ENCODE assay signal across 9 cellular contexts in the genomic region with DNA sequence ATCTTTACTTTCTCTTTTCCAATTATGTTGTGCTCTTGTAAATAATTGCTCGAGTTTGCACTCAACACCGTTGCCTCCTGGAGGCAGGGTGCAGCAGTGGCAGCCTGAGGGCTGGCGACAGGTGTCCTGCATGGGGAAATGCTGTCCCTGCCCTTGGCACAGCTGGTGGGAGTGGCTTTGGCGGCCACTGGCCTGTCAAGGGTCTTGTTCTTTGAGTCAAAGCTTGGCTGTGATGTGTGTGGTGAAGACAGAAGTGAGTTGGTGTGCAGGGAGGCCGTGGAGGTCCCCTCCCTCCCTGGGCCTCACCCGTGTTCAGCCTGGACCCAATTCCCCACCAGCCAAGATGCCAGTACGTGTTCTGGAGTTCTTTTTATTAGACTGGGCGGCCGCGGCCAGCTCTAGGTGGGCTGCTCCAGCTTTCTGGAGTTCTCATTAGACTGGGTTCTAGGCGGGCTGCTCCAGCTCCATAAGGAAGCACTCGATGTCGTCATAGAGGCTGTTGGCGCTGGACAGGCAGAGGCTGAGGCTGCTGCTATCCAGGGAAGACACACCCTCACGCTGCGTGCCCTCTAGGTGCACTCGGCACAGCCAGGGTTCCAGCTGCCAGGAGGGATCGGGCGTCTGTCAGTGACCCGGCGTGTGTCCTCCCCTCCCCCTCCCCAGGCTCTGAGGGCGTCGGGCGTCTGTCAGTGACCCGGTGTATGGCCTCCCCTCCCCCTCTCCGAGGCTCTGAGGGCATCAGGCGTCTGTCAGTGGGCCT. TPM values are rescaled to one million over a fixed set of nuclear protein-coding genes. Genes with fewer than 3 reads are reported as not detected.
DNase-seq lines count a peak whose midpoint lies in the region; ATAC-seq and TF ChIP-seq lines count a peak whose summit lies in the region.
"Had no signal": no experiment of that assay in that cellular context is flagged by ENCODE, and none has a peak within 500 bp of the region (broad histone marks: within the 10 kb centered on the region; RNA-seq: fewer than 3 reads in every experiment).

No MANE protein-coding gene starts in this region.

- H3K4me3 ChIP-seq in SK-N-SH (ENCODE audit: low read depth in 2 of 2, low read length in 1 of 2): no peak overlapping the region
- no peak overlapping the region for H3K4me3 ChIP-seq in esophagus muscularis mucosa
- H3K4me3 ChIP-seq in spleen: no peak overlapping the region

- peaks cover 6% of the 10 kb centered on the region for H3F3A ChIP-seq in SK-N-SH (replicated peaks; ENCODE audit: insufficient read depth)

- TF ChIP-seq RAD21 in SK-N-SH (IDR thresholded peaks at IDR 0.05; ENCODE audit: low read length): no peak

- intact Hi-C loops in esophagus muscularis mucosa (cut with DNase I): no loop called here
- intact Hi-C loops in spleen (cut with DNase I; ENCODE audit: low total_unique reads): no loop called here

- peaks cover 0 to 14% of the 10 kb centered on the region in 2 experiments; a peak in 1 of 4 replicates for H3K4me1 ChIP-seq in SK-N-SH (ENCODE audit: control insufficient read depth in 1 of 2, insufficient read depth in 2 of 2, low read depth in 1 of 2, low read length in 1 of 2)
- peaks cover 23 to 48% (median 42%) of the 10 kb centered on the region in 4 donors for H3K4me1 ChIP-seq in esophagus muscularis mucosa
- peaks cover 21 to 74% (median 52%) of the 10 kb centered on the region in 6 donors for H3K4me1 ChIP-seq in spleen

- H3K36me3 ChIP-seq in SK-N-SH (replicated peaks in 1 of 2; ENCODE audit: control insufficient read depth in 1 of 2, insufficient read depth in 2 of 2, low read length in 1 of 2) (peaks cover 21 to 58% of the 10 kb centered on the region in 2 experiments), esophagus muscularis mucosa (peaks cover 57 to 75% (median 70%) of the 10 kb centered on the region in 4 donors), spleen (peaks cover 4 to 78% (median 69%) of the 10 kb centered on the region in 6 donors)

- H3K27me3 ChIP-seq in SK-N-SH (ENCODE audit: insufficient read depth) (no peaks in the 10 kb centered on the region), esophagus muscularis mucosa (no peaks in the 10 kb centered on the region), spleen (replicated peaks in 1 of 7) (no peaks in the 10 kb centered on the region)

- no peak overlapping the region for H3K4me2 ChIP-seq in SK-N-SH

- TF ChIP-seq CTCF in SK-N-SH (IDR thresholded peaks at IDR 0.05) (peak; percentile 35), esophagus muscularis mucosa (IDR thresholded peaks at IDR 0.05) (no peak), spleen (IDR thresholded peaks at IDR 0.05 in 8 of 11, conservative IDR thresholded peaks at IDR 0.05 in 3 of 11) (peak in 2 of 11 experiments; percentile 8 to 20)

- peaks cover 8% of the 10 kb centered on the region; the same call in 1 of the 2 replicates for H3K79me2 ChIP-seq in SK-N-SH (ENCODE audit: insufficient read depth)

- POLR2A ChIA-PET in SK-N-SH (lab: Yijun Ruan, JAX): no interaction called here

- H3K9ac ChIP-seq in SK-N-SH: no peak overlapping the region

- WGBS in SK-N-SH (ENCODE audit: low lambda C conversion rate): 80% methylated on average over 8 of the region's 27 CpGs
- WGBS in esophagus muscularis mucosa: 76% methylated on average over 17 of the region's 27 CpGs
- 72 to 83% (median 79%) methylated on average over 10 to 27 of the region's 27 CpGs for WGBS in spleen, 5 donors

- H2AFZ ChIP-seq in SK-N-SH (ENCODE audit: low read depth): no peak overlapping the region

- TF ChIP-seq POLR2A in esophagus muscularis mucosa (IDR thresholded peaks at IDR 0.05; ENCODE audit: low read depth) (no peak), spleen (IDR thresholded peaks at IDR 0.05) (no peak)

- ATAC-seq in SK-N-SH treated with all-trans-retinoic acid at 6 μM for 48 hours (no peak), HG03354 (IDR thresholded peaks at IDR 0.05; ENCODE audit: poor library complexity, severe bottlenecking, unreplicated experiment) (no peak), GM21717 (IDR thresholded peaks at IDR 0.05; ENCODE audit: unreplicated experiment) (no peak)
- ATAC-seq: right cardiac atrium had no signal

- H3K27ac ChIP-seq in SK-N-SH (ENCODE audit: low read depth in 2 of 2, low read length in 1 of 2) (no peak overlapping the region), esophagus muscularis mucosa (replicated peaks in 1 of 4) (peak overlapping the region in 3 of 4 donors; percentile 87 to 96 (median 89)), spleen (peak overlapping the region in 5 of 8 donors; percentile 94 to 98 (median 97))

- DNase-seq in SK-N-SH: no peak
- DNase-seq in OCI-M1 (lab: John Stamatoyannopoulos, UW): peak; percentile 45
- DNase-seq in esophagus muscularis mucosa (ENCODE audit: extremely low spot score): no peak
- no peak for DNase-seq in spleen
- DNase-seq in nucleus accumbens (lab: John Stamatoyannopoulos, UW): no peak

- CTCF ChIA-PET in SK-N-SH (lab: Yijun Ruan, JAX): interaction anchor here (0.8 to 1.9 kb wide), 2 partner anchors 14 to 94 kb away, joined by 3 to 5 read pairs; no protein-coding TSS in a partner anchor

- H4K20me1 ChIP-seq in SK-N-SH (ENCODE audit: insufficient read depth): peaks cover 31% of the 10 kb centered on the region

- no peaks in the 10 kb centered on the region for H3K9me2 ChIP-seq in SK-N-SH

- H3K9me3 ChIP-seq in SK-N-SH (no peaks in the 10 kb centered on the region), esophagus muscularis mucosa (no peaks in the 10 kb centered on the region), spleen (no peaks in the 10 kb centered on the region)

- no peak for TF ChIP-seq EP300 in SK-N-SH (IDR thresholded peaks at IDR 0.05; ENCODE audit: borderline replicate concordance in 1 of 2, low read depth in 1 of 2, low read length in 1 of 2)
- TF ChIP-seq EP300 in esophagus muscularis mucosa (IDR thresholded peaks at IDR 0.05): no peak

TF ChIP-seq in SK-N-SH, 30 proteins besides CTCF, POLR2A, EP300 and RAD21:
- TF ChIP-seq CHD2 (IDR thresholded peaks at IDR 0.05; ENCODE audit: low read length, partially characterized antibody) (no peak), SMC3 (IDR thresholded peaks at IDR 0.05; ENCODE audit: low read depth, low read length) (no peak), FOXJ3 (CRISPR knock-in tag; IDR thresholded peaks at IDR 0.05) (no peak)

TF ChIP-seq in SK-N-SH treated with all-trans-retinoic acid at 6 μM for 48 hours, 23 proteins besides CTCF, POLR2A, EP300 and RAD21 (continues in another document):
- TF ChIP-seq ZNF70 (CRISPR knock-in tag; IDR thresholded peaks at IDR 0.05) (no peak), ZC3H10 (CRISPR knock-in tag; IDR thresholded peaks at IDR 0.05) (no peak), CSDC2 (CRISPR knock-in tag; IDR thresholded peaks at IDR 0.05) (no peak), BACH2 (CRISPR knock-in tag; IDR thresholded peaks at IDR 0.05; ENCODE audit: borderline replicate concordance) (no peak), OSR1 (CRISPR knock-in tag; IDR thresholded peaks at IDR 0.05) (no peak), ZNF565 (CRISPR knock-in tag; conservative IDR thresholded peaks at IDR 0.05; ENCODE audit: low read depth) (no peak), TOX (CRISPR knock-in tag; IDR thresholded peaks at IDR 0.05; ENCODE audit: borderline replicate concordance) (no peak), ESRRG (CRISPR knock-in tag; IDR thresholded peaks at IDR 0.05) (no peak), ZFP3 (CRISPR knock-in tag; IDR thresholded peaks at IDR 0.05) (no peak)
- TF ChIP-seq, protein P1, sequence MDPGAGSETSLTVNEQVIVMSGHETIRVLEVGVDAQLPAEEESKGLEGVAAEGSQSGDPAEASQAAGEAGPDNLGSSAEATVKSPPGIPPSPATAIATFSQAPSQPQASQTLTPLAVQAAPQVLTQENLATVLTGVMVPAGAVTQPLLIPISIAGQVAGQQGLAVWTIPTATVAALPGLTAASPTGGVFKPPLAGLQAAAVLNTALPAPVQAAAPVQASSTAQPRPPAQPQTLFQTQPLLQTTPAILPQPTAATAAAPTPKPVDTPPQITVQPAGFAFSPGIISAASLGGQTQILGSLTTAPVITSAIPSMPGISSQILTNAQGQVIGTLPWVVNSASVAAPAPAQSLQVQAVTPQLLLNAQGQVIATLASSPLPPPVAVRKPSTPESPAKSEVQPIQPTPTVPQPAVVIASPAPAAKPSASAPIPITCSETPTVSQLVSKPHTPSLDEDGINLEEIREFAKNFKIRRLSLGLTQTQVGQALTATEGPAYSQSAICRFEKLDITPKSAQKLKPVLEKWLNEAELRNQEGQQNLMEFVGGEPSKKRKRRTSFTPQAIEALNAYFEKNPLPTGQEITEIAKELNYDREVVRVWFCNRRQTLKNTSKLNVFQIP (CRISPR knock-in tag; IDR thresholded peaks at IDR 0.05; ENCODE audit: borderline replicate concordance, low read depth): no peak

RNA-seq across cellular contexts. Expression of a gene that starts 3.4 kb away (rescaled TPM):
- 5.9 and 6.3 TPM in 2 replicates for polyA plus RNA-seq in SK-N-SH (2012; rRNA removed)
- polyA plus RNA-seq in SK-N-SH (2012; cell fraction: cytosol; rRNA removed): 2.0 and 3.9 TPM in 2 replicates
- polyA plus RNA-seq in SK-N-SH (2012; cell fraction: nucleus; rRNA removed): 26.4 and 38.4 TPM in 2 replicates
- total RNA-seq in esophagus muscularis mucosa: 10 to 100 TPM; 11.3 to 39.6 (median 14.2) TPM
- total RNA-seq in spleen: 10 to 100 TPM; 53.0 to 88.8 (median 85.3) TPM
- polyA plus RNA-seq in spleen: 10 to 100 TPM; 52.3 to 99.1 (median 73.9) TPM

RNA-seq across cellular contexts. Expression of a gene that starts 12.4 kb away (rescaled TPM):
- polyA plus RNA-seq in SK-N-SH (2012; rRNA removed) (not detected in 2 replicates), spleen (under 1 TPM; 0.02 to 0.16 (median 0.03) TPM)
- polyA plus RNA-seq in SK-N-SH (2012; cell fraction: cytosol; rRNA removed): not detected in 2 replicates
- not detected in 2 replicates for polyA plus RNA-seq in SK-N-SH (2012; cell fraction: nucleus; rRNA removed)
- total RNA-seq in esophagus muscularis mucosa (1 to 10 TPM in 1 of 4 donors, not detected in 3; 1.3 TPM), spleen (not detected)
- total RNA-seq: right cardiac atrium had no signal

RNA-seq across cellular contexts. Expression of a gene that starts 14.6 kb away (rescaled TPM):
- not detected in 2 replicates for polyA plus RNA-seq in SK-N-SH (2012; rRNA removed)
- polyA plus RNA-seq in SK-N-SH (2012; cell fraction: cytosol; rRNA removed): not detected in 2 replicates
- not detected in 2 replicates for polyA plus RNA-seq in SK-N-SH (2012; cell fraction: nucleus; rRNA removed)
- total RNA-seq in esophagus muscularis mucosa: not detected
- 1 to 10 TPM in 4 of 7 donors, not detected in 3; 1.2 to 3.8 (median 2.8) TPM for total RNA-seq in spleen
- 1 to 10 TPM; 1.1 to 1.7 (median 1.5) TPM for polyA plus RNA-seq in spleen
- polyA plus RNA-seq: right cardiac atrium had no signal

RNA-seq across cellular contexts. Expression of a gene that starts 24.7 kb away (rescaled TPM):
- not detected in 2 replicates for polyA plus RNA-seq in SK-N-SH (2012; rRNA removed)
- 0.04 TPM in 1 of 2 replicates, not detected in the other for polyA plus RNA-seq in SK-N-SH (2012; cell fraction: cytosol; rRNA removed)
- polyA plus RNA-seq in SK-N-SH (2012; cell fraction: nucleus; rRNA removed): 0.82 and 1.2 TPM in 2 replicates
- total RNA-seq in esophagus muscularis mucosa: 1 to 10 TPM in 1 of 4 donors, under 1 TPM in 2, not detected in 1; 0.26 to 1.1 (median 0.42) TPM
- total RNA-seq in spleen: under 1 TPM in 4 of 7 donors, not detected in 3; 0.44 to 0.86 (median 0.60) TPM
- under 1 TPM; 0.12 to 0.43 (median 0.26) TPM for polyA plus RNA-seq in spleen

RNA-seq across cellular contexts. Expression of a gene that starts 36.1 kb away (rescaled TPM):
- polyA plus RNA-seq in SK-N-SH (2012; rRNA removed) (18.8 and 22.7 TPM in 2 replicates), spleen (10 to 100 TPM in 1 of 3 donors, 1 to 10 TPM in 2; 7.3 to 27.6 (median 8.4) TPM)
- polyA plus RNA-seq in SK-N-SH (2012; cell fraction: cytosol; rRNA removed): 9.2 and 13.1 TPM in 2 replicates
- polyA plus RNA-seq in SK-N-SH (2012; cell fraction: nucleus; rRNA removed): 42.5 and 52.9 TPM in 2 replicates
- total RNA-seq in esophagus muscularis mucosa (10 to 100 TPM; 24.5 to 38.2 (median 28.7) TPM), spleen (10 to 100 TPM; 24.2 to 41.5 (median 33.2) TPM)

Comparison
In these comparisons a context has a peak if more than half of its experiments do, and no peak if none do; other contexts are left out.
1. H3K27ac ChIP-seq: peak in esophagus muscularis mucosa (3 of 4) and spleen (5 of 8); none in SK-N-SH (0 of 2).